8 cellular contexts compared by ENCODE assay signal in the genomic region with DNA sequence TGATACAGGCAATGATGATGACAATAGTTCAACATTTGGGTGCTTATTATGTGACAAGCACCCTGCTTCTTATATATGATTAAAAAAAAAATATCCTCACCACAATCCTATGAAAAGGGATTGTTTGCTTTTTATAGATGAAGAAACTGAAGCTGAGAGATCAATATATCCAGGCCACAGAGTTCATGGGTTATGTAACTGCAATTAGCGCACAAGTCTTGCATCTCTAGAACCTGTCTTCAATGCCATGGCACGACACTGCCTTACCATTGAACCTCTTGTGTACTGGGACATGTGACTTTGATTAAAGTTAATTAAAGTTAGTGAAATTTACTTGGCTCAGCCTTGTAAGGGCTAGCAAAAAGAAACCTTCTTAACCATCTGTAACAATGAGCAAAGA.
"Had no signal": no experiment of that assay in that cellular context is flagged by ENCODE, and none has a peak within 500 bp of the region (broad histone marks: within the 10 kb centered on the region; RNA-seq: fewer than 3 reads in every experiment).

No MANE protein-coding gene starts in this region.

- DNase-seq: GM23248, GOT3, H7, H9, HCEC 1CT, HFFc6 had no signal

- ATAC-seq: GM23338, HCT116 had no signal
